17 cellular contexts compared by ENCODE assay signal in genomic region chr4:118307619-118308018, GRCh38. TPM values are rescaled to one million over a fixed set of nuclear protein-coding genes. Genes with fewer than 3 reads are reported as not detected.
A peak's percentile ranks its signal among the peaks of the same experiment; 100 is the strongest.
DNase-seq lines count a peak whose midpoint lies in the region; ATAC-seq, FAIRE-seq and TF ChIP-seq lines count a peak whose summit lies in the region.
"Had no signal": no experiment of that assay in that cellular context is flagged by ENCODE, and none has a peak within 500 bp of the region (broad histone marks: within the 10 kb centered on the region; RNA-seq: fewer than 3 reads in every experiment).

No MANE protein-coding gene starts in this region.

- H3K9ac ChIP-seq in HUES48 (ENCODE audit: low read depth, low read length) = no peak overlapping the region

- ATAC-seq in WTC11 = peak; percentile 59
- ATAC-seq in effector memory CD8-positive, alpha-beta T cell (replicated peaks) = no peak
- ATAC-seq: CD8-positive, alpha-beta T cell; K562 had no signal

- CTCF ChIA-PET in WTC11 (lab: Charles Lee) = interaction anchor here (1.9 kb wide), 1 partner anchor 45 kb away, joined by 10 read pairs; the partner anchor contains the start of gene PRSS12

- peaks cover 14% of the 10 kb centered on the region for H3K4me1 Mint-ChIP-seq in WTC11
- H3K4me1 Mint-ChIP-seq in effector memory CD8-positive, alpha-beta T cell (ENCODE audit: low read depth in 2 of 2) = no peaks in the 10 kb centered on the region
- H3K4me1 Mint-ChIP-seq in type B pancreatic cell (ENCODE audit: unreplicated experiment) = peaks cover 10% of the 10 kb centered on the region

- H3K27me3 Mint-ChIP-seq in WTC11 (ENCODE audit: low read depth) (no peaks in the 10 kb centered on the region), type B pancreatic cell (no peaks in the 10 kb centered on the region)
- H3K27me3 Mint-ChIP-seq in effector memory CD8-positive, alpha-beta T cell = peaks cover 24 to 34% of the 10 kb centered on the region in 2 donors

- H3K4me3 Mint-ChIP-seq in WTC11 (no peak overlapping the region), type B pancreatic cell (no peak overlapping the region)
- no peak overlapping the region for H3K4me3 Mint-ChIP-seq in effector memory CD8-positive, alpha-beta T cell
- H3K4me3 Mint-ChIP-seq: CD8-positive, alpha-beta T cell had no signal

- no peak for FAIRE-seq in HTR-8/SVneo (lab: Jason Lieb, UNC)
- FAIRE-seq: D721Med, K562 had no signal

- H3K36me3 Mint-ChIP-seq in WTC11 = no peaks in the 10 kb centered on the region
- H3K36me3 Mint-ChIP-seq in effector memory CD8-positive, alpha-beta T cell (ENCODE audit: insufficient read depth) = no peaks in the 10 kb centered on the region
- no peaks in the 10 kb centered on the region for H3K36me3 Mint-ChIP-seq in type B pancreatic cell
- H3K36me3 Mint-ChIP-seq: CD8-positive, alpha-beta T cell had no signal

- no peaks in the 10 kb centered on the region for H3K27me3 ChIP-seq in HUES48 (ENCODE audit: control insufficient read depth, insufficient read depth, low read length)

- H3K27ac Mint-ChIP-seq in WTC11 (peak overlapping the region; percentile 19; the same call in 1 of the 2 replicates), type B pancreatic cell (no peak overlapping the region)
- no peak overlapping the region for H3K27ac Mint-ChIP-seq in effector memory CD8-positive, alpha-beta T cell
- H3K27ac Mint-ChIP-seq: CD8-positive, alpha-beta T cell had no signal

- H3K9me3 Mint-ChIP-seq in WTC11 (no peaks in the 10 kb centered on the region), type B pancreatic cell (no peaks in the 10 kb centered on the region)
- no peaks in the 10 kb centered on the region for H3K9me3 Mint-ChIP-seq in effector memory CD8-positive, alpha-beta T cell
- H3K9me3 Mint-ChIP-seq: CD8-positive, alpha-beta T cell had no signal

- no peaks in the 10 kb centered on the region for H3K9me3 ChIP-seq in HUES48 (ENCODE audit: control insufficient read depth, insufficient read depth, low read length)
- no peaks in the 10 kb centered on the region for H3K9me3 ChIP-seq in mesodermal cell (ENCODE audit: control insufficient read depth, low read length)

- no peak for DNase-seq in WTC11 (ENCODE audit: low spot score)
- DNase-seq in SHP77 (lab: John Stamatoyannopoulos, UW) = no peak
- no peak for DNase-seq in HTR-8/SVneo (ENCODE audit: insufficient read length, low spot score)
- no peak for DNase-seq in effector memory CD8-positive, alpha-beta T cell
- no peak for DNase-seq in type B pancreatic cell (ENCODE audit: extremely low spot score, unreplicated experiment)
- DNase-seq: CD8-positive, alpha-beta T cell; DND-41; GF-D8; HCEC 1CT; NCI-H1092; NCI-H1694 treated with DMSO at 0.1 percent for 48 hours; NCI-H69; NK-92 treated with Interleukin-12 subunit alpha and Interleukin-12 subunit beta, amount 100 ng/mL, for 24 hours had no signal

- H3K4me1 ChIP-seq in HUES48 (ENCODE audit: control insufficient read depth, insufficient read depth, low read length) (peaks cover 18% of the 10 kb centered on the region), mesodermal cell (ENCODE audit: control insufficient read depth, insufficient read depth, low read length, poor library complexity, severe bottlenecking) (peaks cover 6% of the 10 kb centered on the region)

- no peak overlapping the region for H3K27ac ChIP-seq in HUES48 (ENCODE audit: low read depth, low read length)
- H3K27ac ChIP-seq in mesodermal cell (ENCODE audit: low read depth, low read length, severe bottlenecking) = peak overlapping the region; percentile 17

- H3K4me3 ChIP-seq in HUES48 (ENCODE audit: low read depth, low read length) (0 out of 2 replicates have a peak overlapping the region, but pooled peaks have one; percentile 8), mesodermal cell (ENCODE audit: extremely low read depth, insufficient read depth, low read length, poor library complexity, severe bottlenecking) (no peak overlapping the region)
- H3K4me3 ChIP-seq: K562 had no signal

- POLR2A ChIA-PET in WTC11 (lab: Charles Lee) = no interaction called here

- H3K36me3 ChIP-seq in HUES48 (ENCODE audit: control insufficient read depth, insufficient read depth, low read length) (no peaks in the 10 kb centered on the region), mesodermal cell (ENCODE audit: control insufficient read depth, insufficient read depth, low read length) (no peaks in the 10 kb centered on the region)

- TF ChIP-seq CTCF in WTC11 (IDR thresholded peaks at IDR 0.05) (no peak), type B pancreatic cell (conservative IDR thresholded peaks at IDR 0.05) (no peak)

- 100% methylated on average over 1 of the region's 2 CpGs; no CpG with 5 or more reads in 1 of the 2 experiments for WGBS in mesodermal cell (ENCODE audit: insufficient coverage in 2 of 2), 2 experiments

TF ChIP-seq in WTC11, 78 proteins besides CTCF, POLR2A, EP300 and RAD21:
- TF ChIP-seq MXD4 (CRISPR knock-in tag; IDR thresholded peaks at IDR 0.05; ENCODE audit: borderline replicate concordance) (no peak), TCF7 (CRISPR knock-in tag; IDR thresholded peaks at IDR 0.05; ENCODE audit: low read depth) (no peak), ZNF671 (CRISPR knock-in tag; IDR thresholded peaks at IDR 0.05) (no peak), GABPB1 (CRISPR knock-in tag; IDR thresholded peaks at IDR 0.05) (no peak), FOXK1 (CRISPR knock-in tag; IDR thresholded peaks at IDR 0.05) (no peak), ZNF263 (CRISPR knock-in tag; IDR thresholded peaks at IDR 0.05; ENCODE audit: low read depth) (no peak), TEAD1 (CRISPR knock-in tag; IDR thresholded peaks at IDR 0.05) (no peak)

RNA-seq across cellular contexts. Expression of gene PRSS12, which starts 45.2 kb away (rescaled TPM):
- 8.4 to 14.1 TPM (median 10.5 TPM) in 3 replicates for total RNA-seq in WTC11 (2021)
- polyA plus RNA-seq in mesodermal cell (2013, experiment 1 of 2) = 3.9 TPM
- 5.1 TPM for polyA plus RNA-seq in mesodermal cell (2013, experiment 2 of 2)
- 14.1 and 23.6 TPM in 2 replicates for total RNA-seq in type B pancreatic cell (ENCODE audit: low replicate concordance)
- total RNA-seq: CD8-positive, alpha-beta T cell had no signal
